12 cellular contexts compared by ENCODE assay signal in genomic region chr1:109794319-109795132, GRCh38. TPM values are rescaled to one million over a fixed set of nuclear protein-coding genes. Genes with fewer than 3 reads are reported as not detected.
A peak's percentile ranks its signal among the peaks of the same experiment; 100 is the strongest.
DNase-seq lines count a peak whose midpoint lies in the region; ATAC-seq and TF ChIP-seq lines count a peak whose summit lies in the region.
"Had no signal": no experiment of that assay in that cellular context is flagged by ENCODE, and none has a peak within 500 bp of the region (broad histone marks: within the 10 kb centered on the region; RNA-seq: fewer than 3 reads in every experiment).

No MANE protein-coding gene starts in this region.

- H3K9ac ChIP-seq in MM.1S (ENCODE audit: low read length), result no peak overlapping the region

- H3K27me3 ChIP-seq in MM.1S (replicated peaks; ENCODE audit: insufficient read depth, low read length), result no peaks in the 10 kb centered on the region
- H3K27me3 ChIP-seq: upper lobe of left lung had no signal

- H3K4me1 Mint-ChIP-seq in type B pancreatic cell (ENCODE audit: unreplicated experiment), result peaks cover 42% of the 10 kb centered on the region

- no peaks in the 10 kb centered on the region for H4K20me1 ChIP-seq in MM.1S (ENCODE audit: insufficient read depth, low read length)

- DNase-seq in activated effector memory CD4-positive, alpha-beta T cell treated with anti-CD3 and anti-CD28 coated beads, Interleukin-2, amount 50 U/mL, for 16 hours, result peak; percentile 55
- DNase-seq in activated effector memory CD4-positive, alpha-beta T cell treated with Interleukin-2 at 50 U/mL for 16 hours, result no peak
- peak; percentile 54 for DNase-seq in activated CD8-positive, alpha-beta memory T cell treated with anti-CD3 and anti-CD28 coated beads for 24 hours
- DNase-seq in left colon (peak in 1 of 2 donors; percentile 38), type B pancreatic cell (ENCODE audit: extremely low spot score, unreplicated experiment) (peak; percentile 66), H4 (ENCODE audit: low spot score) (no peak), amniotic stem cell (lab: John Stamatoyannopoulos, UW) (no peak), MM.1S (no peak)

- H3K27me3 Mint-ChIP-seq in type B pancreatic cell, result no peaks in the 10 kb centered on the region

- no peak for TF ChIP-seq CTCF in type B pancreatic cell (conservative IDR thresholded peaks at IDR 0.05)
- no peak for TF ChIP-seq CTCF in MM.1S (IDR thresholded peaks at IDR 0.05; ENCODE audit: low read length)

- H3K4me3 ChIP-seq in MM.1S (ENCODE audit: low read length), result no peak overlapping the region
- H3K4me3 ChIP-seq: upper lobe of left lung had no signal

- H3K4me1 ChIP-seq in MM.1S (ENCODE audit: low read length), result peaks cover 6% of the 10 kb centered on the region

- peak overlapping the region; percentile 29 for H3K27ac Mint-ChIP-seq in type B pancreatic cell
- H3K27ac Mint-ChIP-seq: B cell, IgD-negative memory B cell had no signal

- H3K36me3 Mint-ChIP-seq in type B pancreatic cell, result no peaks in the 10 kb centered on the region
- H3K36me3 Mint-ChIP-seq: IgD-negative memory B cell had no signal

- H3K9me2 ChIP-seq in MM.1S (replicated peaks; ENCODE audit: insufficient read depth, low read length), result no peaks in the 10 kb centered on the region

- peak overlapping the region; percentile 36 for H3K4me3 Mint-ChIP-seq in type B pancreatic cell
- H3K4me3 Mint-ChIP-seq: B cell had no signal

- H3K79me2 ChIP-seq in MM.1S (ENCODE audit: low read length), result no peaks in the 10 kb centered on the region

- intact Hi-C loops in left colon (cut with DNase I, micrococcal nuclease), result no loop called here

- no peaks in the 10 kb centered on the region for H3K9me3 Mint-ChIP-seq in type B pancreatic cell
- H3K9me3 Mint-ChIP-seq: activated T-cell treated with anti-CD3 and anti-CD28 coated beads, Interleukin-2, amount 50 U/mL, for 72 hours; IgD-negative memory B cell had no signal

- H3K9me3 ChIP-seq in MM.1S (replicated peaks; ENCODE audit: insufficient read depth, low read length), result no peaks in the 10 kb centered on the region
- H3K9me3 ChIP-seq: upper lobe of left lung had no signal

- peak; percentile 6 for ATAC-seq in left colon

- no peaks in the 10 kb centered on the region for H3K36me3 ChIP-seq in MM.1S (replicated peaks; ENCODE audit: insufficient read depth, low read length)
- H3K36me3 ChIP-seq: upper lobe of left lung had no signal

- H3K27ac ChIP-seq in MM.1S (ENCODE audit: low read length), result no peak overlapping the region

- no peak overlapping the region for H3K4me2 ChIP-seq in MM.1S (ENCODE audit: low read depth, low read length)

- no peaks in the 10 kb centered on the region for H3F3A ChIP-seq in MM.1S (ENCODE audit: insufficient read depth, low read length)

- H2AFZ ChIP-seq in MM.1S (ENCODE audit: low read length), result no peak overlapping the region

RNA-seq across cellular contexts. Expression of gene EPS8L3, which starts 30.8 kb away (rescaled TPM):
- total RNA-seq in left colon, result 100 to 1,000 TPM; 327 to 349 TPM
- total RNA-seq in type B pancreatic cell (ENCODE audit: low replicate concordance), result 9.9 and 19.1 TPM in 2 replicates
- not detected in 2 replicates for total RNA-seq in H4 (2014; rRNA removed; shearing (Covaris generic))
- total RNA-seq: activated T-cell treated with anti-CD3 and anti-CD28 coated beads, Interleukin-2, amount 50 U/mL, for 72 hours; B cell had no signal

RNA-seq across cellular contexts. Expression of gene GSTM3, which starts 53.7 kb away (rescaled TPM):
- total RNA-seq in left colon, result 1 to 10 TPM; 4.1 to 8.7 TPM
- total RNA-seq in type B pancreatic cell (ENCODE audit: low replicate concordance), result 32.9 and 78.4 TPM in 2 replicates
- 228 and 275 TPM in 2 replicates for total RNA-seq in H4 (2014; rRNA removed; shearing (Covaris generic))

Comparison
In these comparisons a context has a peak if more than half of its experiments do, and no peak if none do; other contexts are left out.
1. DNase-seq: peak in activated effector memory CD4-positive, alpha-beta T cell treated with anti-CD3 and anti-CD28 coated beads, Interleukin-2, amount 50 U/mL, for 16 hours (single experiment), activated CD8-positive, alpha-beta memory T cell treated with anti-CD3 and anti-CD28 coated beads for 24 hours (single experiment) and type B pancreatic cell (single experiment); none in activated effector memory CD4-positive, alpha-beta T cell treated with Interleukin-2 at 50 U/mL for 16 hours (single experiment), H4 (single experiment), amniotic stem cell (single experiment) and MM.1S (single experiment).
2. RNA of gene EPS8L3, which starts 30.8 kb away (total RNA-seq): 327 to 349 TPM in left colon; 9.9 to 19.1 TPM in type B pancreatic cell and not detected in H4; every median in the first group is over 10 times any median in the second.